In genomic region chr10:88280518-88280917, GRCh38 we compare ENCODE assay signal across 24 cellular contexts.
"Had no signal": no experiment of that assay in that cellular context is flagged by ENCODE, and none has a peak within 500 bp of the region (broad histone marks: within the 10 kb centered on the region; RNA-seq: fewer than 3 reads in every experiment).

No MANE protein-coding gene starts in this region.

- H3K36me3 ChIP-seq: WERI-Rb-1 had no signal

- H3K4me3 ChIP-seq: PC-9 had no signal

- H3K9me3 Mint-ChIP-seq: activated T-helper 17 cell treated with anti-CD3 and anti-CD28 coated beads, Interleukin-2, amount 50 U/mL, for 72 hours had no signal

- H3K4me2 ChIP-seq: PC-9 had no signal

- DNase-seq: activated CD4-positive, alpha-beta memory T cell treated with anti-CD3 and anti-CD28 coated beads, Interleukin-2, amount 10 ng/mL, durations not matched to agents 7 days and 5 days; activated CD4-positive, alpha-beta T cell treated with anti-CD3 and anti-CD28 coated beads for 36 hours; activated CD4-positive, alpha-beta T cell treated with anti-CD3 and anti-CD28 coated beads, Interleukin-2, amount 50 U/mL, for 1 hour; activated gamma-delta T cell; activated naive CD4-positive, alpha-beta T cell treated with anti-CD3 and anti-CD28 coated beads for 36 hours; activated T-cell treated with anti-CD3 and anti-CD28 coated beads for 4 hours; activated T-cell treated with anti-CD3 and anti-CD28 coated beads, Interleukin-2, amount 50 U/mL, for 48 hours; cerebellar nuclear complex; Kasumi-1; NCI-H1048; NCI-H146; NCI-H187 treated with DMSO at 0.1 percent for 48 hours; NCI-H2081 treated with DMSO at 0.1 percent for 48 hours; NCI-H2171 treated with DMSO at 0.1 percent for 48 hours; NCI-H226; NCI-H526; PC-9; SIG-M5; SK-N-SH; T-helper 1 cell; WERI-Rb-1 had no signal

- H2AFZ ChIP-seq: PC-9 had no signal

- H3K27me3 Mint-ChIP-seq: activated CD4-positive, alpha-beta memory T cell treated with anti-CD3 and anti-CD28 coated beads, Interleukin-2, amount 10 ng/mL, durations not matched to agents 7 days and 5 days; activated CD4-positive, alpha-beta T cell treated with anti-CD3 and anti-CD28 coated beads for 36 hours; activated naive CD8-positive, alpha-beta T cell; activated T-helper 17 cell treated with anti-CD3 and anti-CD28 coated beads, Interleukin-2, amount 50 U/mL, for 72 hours had no signal

- ATAC-seq: activated CD4-positive, alpha-beta T cell treated with anti-CD3 and anti-CD28 coated beads for 36 hours; activated T-helper 17 cell treated with anti-CD3 and anti-CD28 coated beads, Interleukin-2, amount 50 U/mL, for 72 hours had no signal

- H3K27ac Mint-ChIP-seq: activated CD4-positive, alpha-beta memory T cell treated with anti-CD3 and anti-CD28 coated beads, Interleukin-2, amount 10 ng/mL, durations not matched to agents 7 days and 5 days; activated CD4-positive, alpha-beta T cell treated with anti-CD3 and anti-CD28 coated beads for 36 hours; activated naive CD4-positive, alpha-beta T cell treated with anti-CD3 and anti-CD28 coated beads for 36 hours; activated naive CD8-positive, alpha-beta T cell; activated T-helper 17 cell treated with anti-CD3 and anti-CD28 coated beads, Interleukin-2, amount 50 U/mL, for 72 hours had no signal

- H3K9me3 ChIP-seq: SK-N-SH had no signal

- FAIRE-seq: colon had no signal

- H3K4me3 Mint-ChIP-seq: activated CD4-positive, alpha-beta memory T cell treated with anti-CD3 and anti-CD28 coated beads, Interleukin-2, amount 10 ng/mL, durations not matched to agents 7 days and 5 days; activated CD4-positive, alpha-beta T cell treated with anti-CD3 and anti-CD28 coated beads for 36 hours; activated naive CD4-positive, alpha-beta T cell treated with anti-CD3 and anti-CD28 coated beads for 36 hours; activated naive CD8-positive, alpha-beta T cell; activated T-helper 17 cell treated with anti-CD3 and anti-CD28 coated beads, Interleukin-2, amount 50 U/mL, for 72 hours had no signal

- H3K27ac ChIP-seq: PC-9, WERI-Rb-1 had no signal
